ENCODE assay signal across 15 cellular contexts in genomic region chr2:239464166-239465016, GRCh38.
A peak's percentile ranks its signal among the peaks of the same experiment; 100 is the strongest.
DNase-seq lines count a peak whose midpoint lies in the region; ATAC-seq and TF ChIP-seq lines count a peak whose summit lies in the region.
"Had no signal": no experiment of that assay in that cellular context is flagged by ENCODE, and none has a peak within 500 bp of the region (broad histone marks: within the 10 kb centered on the region; RNA-seq: fewer than 3 reads in every experiment).

No MANE protein-coding gene starts in this region.

- no peak overlapping the region for H3K9ac ChIP-seq in endodermal cell (ENCODE audit: extremely low read depth, low read length, poor library complexity, severe bottlenecking)
- H3K9ac ChIP-seq: KMS-11 had no signal

- H3K27ac Mint-ChIP-seq in endodermal cell: no peak overlapping the region
- H3K27ac Mint-ChIP-seq: CD8-positive, alpha-beta memory T cell; stimulated activated memory B cell treated with anti-CD40 and anti-IgM and Interleukin-4, amounts not matched to agents 10 μg/mL and 1 μg/mL and 100 μg/mL, for 72 hours had no signal

- no peak overlapping the region for H3K4me3 ChIP-seq in left ventricle myocardium inferior
- no peak overlapping the region for H3K4me3 ChIP-seq in endodermal cell (ENCODE audit: low read length)
- no peak overlapping the region for H3K4me3 ChIP-seq in neutrophil (ENCODE audit: low read depth in 1 of 2, low read length in 1 of 2)
- H3K4me3 ChIP-seq: pancreas had no signal

- TF ChIP-seq CTCF in left ventricle myocardium inferior (IDR thresholded peaks at IDR 0.05; ENCODE audit: borderline replicate concordance) (no peak), endodermal cell (conservative IDR thresholded peaks at IDR 0.05) (no peak), neutrophil (IDR thresholded peaks at IDR 0.05) (no peak)

- H3K27me3 Mint-ChIP-seq in endodermal cell (ENCODE audit: insufficient read depth): no peaks in the 10 kb centered on the region

- H3K4me1 ChIP-seq in left ventricle myocardium inferior (peaks cover 12% of the 10 kb centered on the region), endodermal cell (ENCODE audit: control insufficient read depth, insufficient read depth, low read length) (no peaks in the 10 kb centered on the region), neutrophil (ENCODE audit: control insufficient read depth in 1 of 2, insufficient read depth in 1 of 2, low read depth in 1 of 2, low read length in 1 of 2) (peaks cover 19% of the 10 kb centered on the region in 2 experiments)
- H3K4me1 ChIP-seq: pancreas had no signal

- 91 to 97% methylated on average over 6 to 21 of the region's 21 CpGs for WGBS in endodermal cell (ENCODE audit: insufficient coverage in 1 of 2, insufficient read length in 1 of 2), 2 experiments

- H3K36me3 ChIP-seq in left ventricle myocardium inferior: no peaks in the 10 kb centered on the region
- no peaks in the 10 kb centered on the region for H3K36me3 ChIP-seq in endodermal cell (ENCODE audit: control insufficient read depth, insufficient read depth, low read length)
- H3K36me3 ChIP-seq in neutrophil: no peaks in the 10 kb centered on the region
- H3K36me3 ChIP-seq: pancreas had no signal

- no peaks in the 10 kb centered on the region for H3K4me1 Mint-ChIP-seq in endodermal cell
- H3K4me1 Mint-ChIP-seq: CD8-positive, alpha-beta memory T cell; stimulated activated memory B cell treated with anti-CD40 and anti-IgM and Interleukin-4, amounts not matched to agents 10 μg/mL and 1 μg/mL and 100 μg/mL, for 72 hours had no signal

- peaks cover 7% of the 10 kb centered on the region for H3K9me3 Mint-ChIP-seq in endodermal cell
- H3K9me3 Mint-ChIP-seq: stimulated activated memory B cell treated with anti-CD40 and anti-IgM and Interleukin-4, amounts not matched to agents 10 μg/mL and 1 μg/mL and 100 μg/mL, for 72 hours had no signal

- ATAC-seq in Right ventricle myocardium inferior (no peak), GM21737 (IDR thresholded peaks at IDR 0.05; ENCODE audit: unreplicated experiment) (no peak)
- ATAC-seq: stimulated activated memory B cell treated with anti-CD40 and anti-IgM and Interleukin-4, amounts not matched to agents 10 μg/mL and 1 μg/mL and 100 μg/mL, for 72 hours had no signal

- intact Hi-C loops in Right ventricle myocardium inferior (cut with DNase I) (no loop called here), left ventricle myocardium inferior (cut with micrococcal nuclease) (no loop called here)

- H3K27ac ChIP-seq in left ventricle myocardium inferior (replicated peaks) (no peak overlapping the region), endodermal cell (ENCODE audit: low read depth, low read length) (no peak overlapping the region), neutrophil (peak overlapping the region; percentile 79)
- H3K27ac ChIP-seq: KMS-11 had no signal

- H3K36me3 Mint-ChIP-seq in endodermal cell (ENCODE audit: low read depth): no peaks in the 10 kb centered on the region
- H3K36me3 Mint-ChIP-seq: stimulated activated memory B cell treated with anti-CD40 and anti-IgM and Interleukin-4, amounts not matched to agents 10 μg/mL and 1 μg/mL and 100 μg/mL, for 72 hours had no signal

- H3K4me3 Mint-ChIP-seq in endodermal cell: no peak overlapping the region
- H3K4me3 Mint-ChIP-seq: CD8-positive, alpha-beta memory T cell; stimulated activated memory B cell treated with anti-CD40 and anti-IgM and Interleukin-4, amounts not matched to agents 10 μg/mL and 1 μg/mL and 100 μg/mL, for 72 hours had no signal

- peak; percentile 61 for DNase-seq in Right ventricle myocardium inferior (ENCODE audit: missing footprints)
- DNase-seq in left ventricle myocardium inferior: no peak
- peak; percentile 29 for DNase-seq in endodermal cell
- peak; percentile 39 for DNase-seq in ureter (ENCODE audit: low spot score)
- no peak for DNase-seq in LoVo (ENCODE audit: low spot score)
- DNase-seq in NCI-H2029 treated with DMSO at 0.1 percent for 48 hours (lab: John Stamatoyannopoulos, UW): no peak
- DNase-seq: activated naive CD4-positive, alpha-beta T cell treated with Interleukin-2 at 50 U/mL for 16 hours; dermis blood vessel endothelial cell; RPMI8226 had no signal

- peaks cover 28% of the 10 kb centered on the region for H3K27me3 ChIP-seq in left ventricle myocardium inferior (ENCODE audit: low read depth)
- no peaks in the 10 kb centered on the region for H3K27me3 ChIP-seq in endodermal cell (ENCODE audit: control insufficient read depth, insufficient read depth, low read length, poor library complexity, severe bottlenecking)
- no peaks in the 10 kb centered on the region for H3K27me3 ChIP-seq in neutrophil
- H3K27me3 ChIP-seq: pancreas had no signal

- H3K9me3 ChIP-seq in left ventricle myocardium inferior (replicated peaks): no peaks in the 10 kb centered on the region
- H3K9me3 ChIP-seq in endodermal cell (ENCODE audit: control insufficient read depth, low read length): no peaks in the 10 kb centered on the region
- no peaks in the 10 kb centered on the region for H3K9me3 ChIP-seq in neutrophil
- H3K9me3 ChIP-seq: pancreas had no signal

Comparison
In these comparisons a context has a peak if more than half of its experiments do, and no peak if none do; other contexts are left out.
1. DNase-seq: peak in Right ventricle myocardium inferior (single experiment), endodermal cell (single experiment) and ureter (single experiment); none in left ventricle myocardium inferior (single experiment), LoVo (single experiment) and NCI-H2029 treated with DMSO at 0.1 percent for 48 hours (single experiment).